In the genomic region with DNA sequence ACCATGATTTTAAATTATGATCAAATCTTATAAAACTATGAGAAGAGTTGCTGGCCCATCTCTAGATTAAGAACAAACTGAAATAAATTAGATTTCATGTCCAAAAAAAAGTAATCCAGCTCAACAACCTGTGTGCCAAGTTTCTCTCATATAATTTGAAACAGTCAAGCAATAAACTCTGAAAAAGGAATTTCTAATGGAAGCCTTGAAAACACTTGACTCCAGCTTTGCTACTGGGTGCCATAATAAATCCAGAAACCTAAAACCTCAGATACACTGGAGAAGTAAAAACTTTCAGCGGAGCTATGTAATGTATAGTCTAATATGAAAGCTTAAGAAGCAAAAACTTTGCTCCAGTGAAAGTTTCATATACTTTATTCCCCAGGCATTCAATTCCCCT, we compare ENCODE assay signal across 9 cellular contexts.
"Had no signal": no experiment of that assay in that cellular context is flagged by ENCODE, and none has a peak within 500 bp of the region (broad histone marks: within the 10 kb centered on the region; RNA-seq: fewer than 3 reads in every experiment).

No MANE protein-coding gene starts in this region.

- H3K4me3 ChIP-seq: GM23338, HAP-1, K562 had no signal

- H3K9me3 ChIP-seq: HAP-1 had no signal

- FAIRE-seq: H1, HTR-8/SVneo had no signal

- ATAC-seq: GM23338, HCT116, K562 had no signal

- DNase-seq: H7, IMR-90, KG1 had no signal

- H3K4me2 ChIP-seq: GM23338 had no signal

- H3K4me3 Mint-ChIP-seq: GM23338 had no signal

- H3K27ac Mint-ChIP-seq: GM23338 had no signal

- H3K9me3 Mint-ChIP-seq: GM23338 had no signal

- H3K36me3 ChIP-seq: HAP-1 had no signal

- H2AFZ ChIP-seq: GM23338 had no signal
